Comparison of ENCODE assay signal across 15 cellular contexts in the genomic region with DNA sequence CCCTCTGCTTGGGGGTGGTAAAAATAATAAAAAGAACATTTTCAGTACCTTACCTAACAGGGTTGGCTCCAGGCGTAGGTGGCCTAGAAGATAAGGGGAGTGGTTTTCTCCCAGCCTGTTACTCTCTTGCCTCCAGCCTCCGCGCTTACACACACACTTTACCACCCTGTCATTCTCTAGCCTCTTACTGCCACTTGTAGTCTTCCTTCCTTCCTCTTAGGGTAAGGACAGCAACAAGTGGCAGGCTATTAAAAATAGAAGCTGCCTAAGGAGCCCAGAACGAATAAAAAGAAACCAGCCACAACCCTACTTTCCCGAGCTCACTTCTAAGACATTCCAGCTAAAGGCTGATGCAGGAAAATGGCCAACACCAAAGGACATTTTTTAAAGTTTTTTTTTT. TPM values are rescaled to one million over a fixed set of nuclear protein-coding genes. Genes with fewer than 3 reads are reported as not detected.
DNase-seq lines count a peak whose midpoint lies in the region; ATAC-seq, FAIRE-seq and TF ChIP-seq lines count a peak whose summit lies in the region.
"Had no signal": no experiment of that assay in that cellular context is flagged by ENCODE, and none has a peak within 500 bp of the region (broad histone marks: within the 10 kb centered on the region; RNA-seq: fewer than 3 reads in every experiment).

No MANE protein-coding gene starts in this region.

- no peaks in the 10 kb centered on the region for H3K36me3 Mint-ChIP-seq in CD4-positive, alpha-beta T cell (ENCODE audit: low read depth)
- H3K36me3 Mint-ChIP-seq in H9 (ENCODE audit: insufficient read depth in 1 of 3, low read depth in 3 of 3) (no peaks in the 10 kb centered on the region; a peak in 1 of 7 replicates), astrocyte (ENCODE audit: low read depth, unreplicated experiment) (no peaks in the 10 kb centered on the region), T-helper 17 cell (ENCODE audit: low read depth) (peaks cover 2% of the 10 kb centered on the region)
- H3K36me3 Mint-ChIP-seq in naive thymus-derived CD4-positive, alpha-beta T cell = no peaks in the 10 kb centered on the region
- H3K36me3 Mint-ChIP-seq in activated CD4-positive, alpha-beta T cell treated with anti-CD3 and anti-CD28 coated beads, Interleukin-2, amount 10 ng/mL, durations not matched to agents 7 days and 5 days (ENCODE audit: low read depth) = no peaks in the 10 kb centered on the region
- H3K36me3 Mint-ChIP-seq: CD4-positive, CD25-positive, alpha-beta regulatory T cell had no signal

- no peak for TF ChIP-seq CTCF in CD4-positive, alpha-beta T cell (IDR thresholded peaks at IDR 0.05)
- TF ChIP-seq CTCF in H9 (conservative IDR thresholded peaks at IDR 0.05) (no peak), astrocyte (IDR thresholded peaks at IDR 0.05; ENCODE audit: insufficient read depth, low read depth, low read length) (no peak)

- H3K27me3 ChIP-seq in CD4-positive, alpha-beta T cell (ENCODE audit: control insufficient read depth, insufficient read depth, low read length) = peaks cover 6% of the 10 kb centered on the region
- H3K27me3 ChIP-seq in H9 (ENCODE audit: insufficient read depth, low read length) (no peaks in the 10 kb centered on the region; the same call in 1 of the 2 replicates), astrocyte (ENCODE audit: insufficient read depth, low read length) (peaks cover 3% of the 10 kb centered on the region)
- H3K27me3 ChIP-seq in naive thymus-derived CD4-positive, alpha-beta T cell (ENCODE audit: control insufficient read depth in 2 of 2, insufficient read depth in 2 of 2, low read length in 2 of 2) = no peaks in the 10 kb centered on the region
- H3K27me3 ChIP-seq: right lobe of liver had no signal

- no peaks in the 10 kb centered on the region for H3K9me3 Mint-ChIP-seq in CD4-positive, alpha-beta T cell
- H3K9me3 Mint-ChIP-seq in H9 (no peaks in the 10 kb centered on the region), astrocyte (ENCODE audit: unreplicated experiment) (no peaks in the 10 kb centered on the region)
- no peaks in the 10 kb centered on the region for H3K9me3 Mint-ChIP-seq in naive thymus-derived CD4-positive, alpha-beta T cell
- no peaks in the 10 kb centered on the region for H3K9me3 Mint-ChIP-seq in activated CD4-positive, alpha-beta T cell treated with anti-CD3 and anti-CD28 coated beads, Interleukin-2, amount 10 ng/mL, durations not matched to agents 7 days and 5 days

- H3T11ph ChIP-seq in H9 (ENCODE audit: low read length) = no peak overlapping the region

- no peak overlapping the region for H4K5ac ChIP-seq in H9 (ENCODE audit: insufficient read length, low read depth, low read length)

- no peak overlapping the region for H2BK12ac ChIP-seq in H9 (ENCODE audit: insufficient read length, low read depth, low read length)

- H3K4me1 Mint-ChIP-seq in CD4-positive, alpha-beta T cell (ENCODE audit: low read depth) = peaks cover 22% of the 10 kb centered on the region
- H3K4me1 Mint-ChIP-seq in H9 = peaks cover 39 to 41% of the 10 kb centered on the region in 2 experiments
- H3K4me1 Mint-ChIP-seq in astrocyte (ENCODE audit: low read depth, unreplicated experiment) = peaks cover 9% of the 10 kb centered on the region
- peaks cover 7 to 33% (median 18%) of the 10 kb centered on the region in 7 donors for H3K4me1 Mint-ChIP-seq in naive thymus-derived CD4-positive, alpha-beta T cell
- peaks cover 7% of the 10 kb centered on the region for H3K4me1 Mint-ChIP-seq in T-helper 17 cell
- H3K4me1 Mint-ChIP-seq in activated CD4-positive, alpha-beta T cell treated with anti-CD3 and anti-CD28 coated beads, Interleukin-2, amount 10 ng/mL, durations not matched to agents 7 days and 5 days = peaks cover 18% of the 10 kb centered on the region

- H2BK5ac ChIP-seq in H9 (ENCODE audit: insufficient read length, low read length) = no peak overlapping the region

- H4K20me1 ChIP-seq in H9 (ENCODE audit: control insufficient read depth, insufficient read depth, insufficient read length) = no peaks in the 10 kb centered on the region
- no peaks in the 10 kb centered on the region for H4K20me1 ChIP-seq in astrocyte (ENCODE audit: insufficient read depth, low read length)

- no peak overlapping the region; the same call in 1 of the 2 replicates for H3K4ac ChIP-seq in H9 (ENCODE audit: low read depth, low read length)

- H3K27ac Mint-ChIP-seq in CD4-positive, alpha-beta T cell = peak overlapping the region; percentile 66
- H3K27ac Mint-ChIP-seq in H9 (peak overlapping the region; percentile 59 to 97 (median 96); a peak in 5 of 7 replicates), astrocyte (ENCODE audit: unreplicated experiment) (peak overlapping the region; percentile 44), T-helper 17 cell (no peak overlapping the region)
- H3K27ac Mint-ChIP-seq in naive thymus-derived CD4-positive, alpha-beta T cell = peak overlapping the region in 8 of 9 donors; percentile 33 to 91 (median 76)
- no peak overlapping the region for H3K27ac Mint-ChIP-seq in activated CD4-positive, alpha-beta T cell treated with anti-CD3 and anti-CD28 coated beads, Interleukin-2, amount 10 ng/mL, durations not matched to agents 7 days and 5 days

- no peak overlapping the region for H4K91ac ChIP-seq in H9 (ENCODE audit: insufficient read length, low read depth, low read length)

- no peak overlapping the region for H3K14ac ChIP-seq in H9 (ENCODE audit: insufficient read depth, low read length)

- peaks cover 6% of the 10 kb centered on the region for H3K27me3 Mint-ChIP-seq in CD4-positive, alpha-beta T cell
- H3K27me3 Mint-ChIP-seq in H9 (ENCODE audit: low read depth) = peaks cover 2% of the 10 kb centered on the region
- H3K27me3 Mint-ChIP-seq in astrocyte (ENCODE audit: low read depth, unreplicated experiment) = no peaks in the 10 kb centered on the region
- peaks cover 0 to 5% (median 2%) of the 10 kb centered on the region in 5 donors for H3K27me3 Mint-ChIP-seq in naive thymus-derived CD4-positive, alpha-beta T cell
- H3K27me3 Mint-ChIP-seq in T-helper 17 cell = peaks cover 24% of the 10 kb centered on the region
- H3K27me3 Mint-ChIP-seq in activated CD4-positive, alpha-beta T cell treated with anti-CD3 and anti-CD28 coated beads, Interleukin-2, amount 10 ng/mL, durations not matched to agents 7 days and 5 days = peaks cover 2% of the 10 kb centered on the region

- H3K9ac ChIP-seq in H9 (ENCODE audit: extremely low read depth, insufficient read length, low read length) = no peak overlapping the region
- no peak overlapping the region for H3K9ac ChIP-seq in astrocyte (ENCODE audit: low read length)

- H2BK20ac ChIP-seq in H9 (ENCODE audit: low read depth, low read length, poor library complexity, severe bottlenecking) = no peak overlapping the region

- no peak overlapping the region for H2BK15ac ChIP-seq in H9 (ENCODE audit: low read depth, low read length)

- CTCF ChIA-PET in CD4-positive, alpha-beta T cell (lab: Charles Lee) = no interaction called here
- CTCF ChIA-PET in naive thymus-derived CD4-positive, alpha-beta T cell (lab: Charles Lee) = interaction anchor here (0.6 to 1.0 kb wide), 2 partner anchors 25 to 1464 kb away, joined by 3 read pairs; a partner anchor contains a TSS
- CTCF ChIA-PET in activated CD4-positive, alpha-beta T cell treated with anti-CD3 and anti-CD28 coated beads, Interleukin-2, amount 10 ng/mL, durations not matched to agents 7 days and 5 days (lab: Charles Lee) = interaction anchor here (0.6 to 0.9 kb wide), 2 partner anchors 16 to 1690 kb away, joined by 3 read pairs; no protein-coding TSS in a partner anchor

- no peak overlapping the region for H3K23ac ChIP-seq in H9 (ENCODE audit: insufficient read length, low read depth, low read length)

- H2AFZ ChIP-seq in H9 (ENCODE audit: low read length) = no peak overlapping the region
- H2AFZ ChIP-seq in astrocyte (ENCODE audit: low read depth, low read length) = no peak overlapping the region

- no peak overlapping the region for H3K4me3 ChIP-seq in astrocyte (ENCODE audit: insufficient read depth, low read depth, low read length)
- H3K4me3 ChIP-seq in naive thymus-derived CD4-positive, alpha-beta T cell (ENCODE audit: low read length) = no peak overlapping the region
- H3K4me3 ChIP-seq: right lobe of liver had no signal

- no peak for FAIRE-seq in astrocyte (lab: Jason Lieb, UNC)
- FAIRE-seq: GM18507, HepG2 had no signal

- H3K23me2 ChIP-seq in H9 (ENCODE audit: insufficient read length, low read depth, low read length, poor library complexity, severe bottlenecking) = no peaks in the 10 kb centered on the region

- H3K18ac ChIP-seq in H9 (ENCODE audit: insufficient read length, low read depth, low read length) = no peak overlapping the region

- no peak for DNase-seq in CD4-positive, alpha-beta T cell
- DNase-seq in H9 (no peak), astrocyte (ENCODE audit: low read depth) (no peak), T-helper 1 cell (no peak), T-helper 17 cell (no peak), HCEC 1CT (no peak)
- peak in 3 of 9 donors; percentile 4 to 11 (median 8) for DNase-seq in naive thymus-derived CD4-positive, alpha-beta T cell
- no peak for DNase-seq in activated CD4-positive, alpha-beta T cell treated with anti-CD3 and anti-CD28 coated beads, Interleukin-2, amount 10 ng/mL, durations not matched to agents 7 days and 5 days
- DNase-seq: CD4-positive, CD25-positive, alpha-beta regulatory T cell; NCI-H1092 treated with DMSO at 0.1 percent for 48 hours; right lobe of liver; SIG-M5 had no signal

- peak; percentile 51 for ATAC-seq in CD4-positive, alpha-beta T cell (ENCODE audit: poor library complexity)
- peak; percentile 37 for ATAC-seq in naive thymus-derived CD4-positive, alpha-beta T cell
- ATAC-seq in T-helper 17 cell = no peak
- ATAC-seq: HepG2 had no signal

- H2BK120ac ChIP-seq in H9 (ENCODE audit: low read depth, low read length, poor library complexity, severe bottlenecking) = no peak overlapping the region

- intact Hi-C loops in CD4-positive, alpha-beta T cell (cut with DNase I, micrococcal nuclease) = no loop called here
- intact Hi-C loops in naive thymus-derived CD4-positive, alpha-beta T cell (cut with micrococcal nuclease) = no loop called here

- no peaks in the 10 kb centered on the region for H3K36me3 ChIP-seq in astrocyte (ENCODE audit: insufficient read depth, low read length)
- no peaks in the 10 kb centered on the region for H3K36me3 ChIP-seq in naive thymus-derived CD4-positive, alpha-beta T cell (ENCODE audit: control insufficient read depth in 2 of 3, insufficient read depth in 3 of 3, low read length in 3 of 3)
- H3K36me3 ChIP-seq: right lobe of liver had no signal

- no peaks in the 10 kb centered on the region for H3K9me3 ChIP-seq in CD4-positive, alpha-beta T cell (ENCODE audit: control insufficient read depth, low read length)
- H3K9me3 ChIP-seq in H9 (ENCODE audit: control insufficient read depth, low read depth, low read length) = no peaks in the 10 kb centered on the region
- H3K9me3 ChIP-seq in astrocyte (ENCODE audit: insufficient read depth, low read depth, low read length) = no peaks in the 10 kb centered on the region
- no peaks in the 10 kb centered on the region for H3K9me3 ChIP-seq in naive thymus-derived CD4-positive, alpha-beta T cell (ENCODE audit: control insufficient read depth in 2 of 3, low read length in 3 of 3)
- H3K9me3 ChIP-seq in T-helper 17 cell (ENCODE audit: control insufficient read depth, low read length, poor library complexity, severe bottlenecking) = no peaks in the 10 kb centered on the region
- H3K9me3 ChIP-seq: right lobe of liver had no signal

- no peak overlapping the region for H4K8ac ChIP-seq in H9 (replicated peaks; ENCODE audit: insufficient read length, low read depth, low read length)

- H3K56ac ChIP-seq in H9 (ENCODE audit: insufficient read length, low read depth, low read length) = no peak overlapping the region

- no peak overlapping the region for H3K27ac ChIP-seq in CD4-positive, alpha-beta T cell (ENCODE audit: low read depth, low read length)
- H3K27ac ChIP-seq in H9 (ENCODE audit: insufficient read length, low read depth, low read length) (no peak overlapping the region), astrocyte (ENCODE audit: low read depth, low read length) (no peak overlapping the region)
- no peak overlapping the region for H3K27ac ChIP-seq in naive thymus-derived CD4-positive, alpha-beta T cell (ENCODE audit: low read depth, low read length)
- H3K27ac ChIP-seq: right lobe of liver had no signal

- H3K4me1 ChIP-seq in H9 (ENCODE audit: insufficient read depth, low read length) (0 out of 2 replicates have a peak, but pooled peaks cover 5% of the 10 kb centered on the region), astrocyte (ENCODE audit: insufficient read depth, low read length) (peaks cover 11% of the 10 kb centered on the region)
- H3K4me1 ChIP-seq in naive thymus-derived CD4-positive, alpha-beta T cell (ENCODE audit: control insufficient read depth in 2 of 2, insufficient read depth in 2 of 2, low read length in 2 of 2) = peaks cover 0 to 12% of the 10 kb centered on the region in 2 donors

- H3K4me3 Mint-ChIP-seq in CD4-positive, alpha-beta T cell = no peak overlapping the region
- H3K4me3 Mint-ChIP-seq in H9 (no peak overlapping the region; a peak in 1 of 5 replicates), astrocyte (ENCODE audit: unreplicated experiment) (no peak overlapping the region), T-helper 17 cell (no peak overlapping the region)
- H3K4me3 Mint-ChIP-seq in naive thymus-derived CD4-positive, alpha-beta T cell = peak overlapping the region in 8 of 10 donors; percentile 32 to 73 (median 52)
- no peak overlapping the region for H3K4me3 Mint-ChIP-seq in activated CD4-positive, alpha-beta T cell treated with anti-CD3 and anti-CD28 coated beads, Interleukin-2, amount 10 ng/mL, durations not matched to agents 7 days and 5 days

- no peak overlapping the region for H2AK5ac ChIP-seq in H9 (ENCODE audit: insufficient read length, low read length)

- H3K4me2 ChIP-seq in H9 (ENCODE audit: insufficient read depth, insufficient read length, low read length) (no peak overlapping the region), astrocyte (ENCODE audit: low read length) (no peak overlapping the region)

- POLR2A ChIA-PET in CD4-positive, alpha-beta T cell (lab: Charles Lee) = interaction anchor here (1.3 to 2.0 kb wide), 2 partner anchors 13 to 24 kb away, joined by 3 to 4 read pairs; no protein-coding TSS in a partner anchor
- POLR2A ChIA-PET in naive thymus-derived CD4-positive, alpha-beta T cell (lab: Charles Lee) = interaction anchor here (0.7 kb wide), 1 partner anchor 61 kb away, joined by 3 read pairs; no protein-coding TSS in a partner anchor
- POLR2A ChIA-PET in activated CD4-positive, alpha-beta T cell treated with anti-CD3 and anti-CD28 coated beads, Interleukin-2, amount 10 ng/mL, durations not matched to agents 7 days and 5 days (lab: Charles Lee) = no interaction called here

- WGBS in H9 (ENCODE audit: extremely low coverage, insufficient read length, low lambda C conversion rate) = no CpG with 5 or more reads among the region's 5 CpGs

- no peaks in the 10 kb centered on the region for H3K79me1 ChIP-seq in H9 (ENCODE audit: insufficient read depth, low read depth, low read length, poor library complexity, severe bottlenecking)

- no peaks in the 10 kb centered on the region for H3K79me2 ChIP-seq in H9 (ENCODE audit: insufficient read depth, low read length)
- H3K79me2 ChIP-seq in astrocyte (ENCODE audit: insufficient read depth, low read length) = no peaks in the 10 kb centered on the region

RNA-seq across cellular contexts. Expression of a gene that starts 9.6 kb away (rescaled TPM):
- total RNA-seq in CD4-positive, alpha-beta T cell = not detected
- total RNA-seq in H9 (2021) = 0.17 and 0.37 TPM in 2 replicates
- total RNA-seq in astrocyte = 6.4 and 9.0 TPM in 2 replicates
- total RNA-seq in naive thymus-derived CD4-positive, alpha-beta T cell = not detected
- not detected for polyA plus RNA-seq in naive thymus-derived CD4-positive, alpha-beta T cell
- 1 to 10 TPM in 1 of 2 donors, under 1 TPM in 1; 0.32 to 1.7 TPM for total RNA-seq in T-helper 17 cell
- total RNA-seq in activated CD4-positive, alpha-beta T cell treated with anti-CD3 and anti-CD28 coated beads, Interleukin-2, amount 10 ng/mL, durations not matched to agents 7 days and 5 days = not detected
- total RNA-seq: CD4-positive, CD25-positive, alpha-beta regulatory T cell; G401 had no signal
- polyA plus RNA-seq: CD4-positive, CD25-positive, alpha-beta regulatory T cell had no signal

RNA-seq across cellular contexts. Expression of a gene that starts 24.1 kb away (rescaled TPM):
- total RNA-seq in CD4-positive, alpha-beta T cell = 10 to 100 TPM; 61.1 to 61.2 TPM
- total RNA-seq in H9 (2021) (89.4 and 90.1 TPM in 2 replicates), astrocyte (43.6 and 44.1 TPM in 2 replicates), T-helper 17 cell (10 to 100 TPM; 48.5 to 64.6 TPM)
- total RNA-seq in naive thymus-derived CD4-positive, alpha-beta T cell = 10 to 100 TPM; 30.0 to 59.2 (median 47.3) TPM
- polyA plus RNA-seq in naive thymus-derived CD4-positive, alpha-beta T cell = 10 to 100 TPM; 11.0 to 19.4 TPM
- 10 to 100 TPM; 29.7 to 31.2 TPM for total RNA-seq in activated CD4-positive, alpha-beta T cell treated with anti-CD3 and anti-CD28 coated beads, Interleukin-2, amount 10 ng/mL, durations not matched to agents 7 days and 5 days

Comparison
In these comparisons a context has a peak if more than half of its experiments do, and no peak if none do; other contexts are left out.
1. H3K27ac Mint-ChIP-seq: peak in CD4-positive, alpha-beta T cell (single experiment), H9 (3 of 3), astrocyte (single experiment) and naive thymus-derived CD4-positive, alpha-beta T cell (8 of 9); none in T-helper 17 cell (single experiment) and activated CD4-positive, alpha-beta T cell treated with anti-CD3 and anti-CD28 coated beads, Interleukin-2, amount 10 ng/mL, durations not matched to agents 7 days and 5 days (single experiment).
2. H3K4me3 Mint-ChIP-seq: peak in naive thymus-derived CD4-positive, alpha-beta T cell (8 of 10); none in CD4-positive, alpha-beta T cell (single experiment), H9 (0 of 2), astrocyte (single experiment), T-helper 17 cell (single experiment) and activated CD4-positive, alpha-beta T cell treated with anti-CD3 and anti-CD28 coated beads, Interleukin-2, amount 10 ng/mL, durations not matched to agents 7 days and 5 days (single experiment).